ENCODE assay signal across 21 cellular contexts in genomic region chr3:42532229-42532628, GRCh38. TPM values are rescaled to one million over a fixed set of nuclear protein-coding genes. Genes with fewer than 3 reads are reported as not detected.
DNase-seq lines count a peak whose midpoint lies in the region; ATAC-seq and TF ChIP-seq lines count a peak whose summit lies in the region.
"Had no signal": no experiment of that assay in that cellular context is flagged by ENCODE, and none has a peak within 500 bp of the region (broad histone marks: within the 10 kb centered on the region; RNA-seq: fewer than 3 reads in every experiment).

No MANE protein-coding gene starts in this region.

- H3K27ac Mint-ChIP-seq in activated CD4-positive, alpha-beta T cell treated with anti-CD3 and anti-CD28 coated beads, Interleukin-2, amount 10 ng/mL, durations not matched to agents 7 days and 5 days, result peak overlapping the region; percentile 71
- peak overlapping the region; percentile 41 for H3K27ac Mint-ChIP-seq in stimulated activated effector memory CD8-positive, alpha-beta T cell treated with anti-CD3 and anti-CD28 coated beads, Interleukin-12 subunit alpha, Interleukin-12 subunit beta, amount 100 ng/mL, for 72 hours

- peaks cover 36% of the 10 kb centered on the region for H3K36me3 Mint-ChIP-seq in activated CD4-positive, alpha-beta T cell treated with anti-CD3 and anti-CD28 coated beads, Interleukin-2, amount 10 ng/mL, durations not matched to agents 7 days and 5 days (ENCODE audit: low read depth)
- no peaks in the 10 kb centered on the region for H3K36me3 Mint-ChIP-seq in stimulated activated effector memory CD8-positive, alpha-beta T cell treated with anti-CD3 and anti-CD28 coated beads, Interleukin-12 subunit alpha, Interleukin-12 subunit beta, amount 100 ng/mL, for 72 hours

- no peak overlapping the region for H3K27ac ChIP-seq in HEK293 (ENCODE audit: extremely low read depth, low read depth, low read length)
- H3K27ac ChIP-seq in dorsolateral prefrontal cortex, result peak overlapping the region in 47 of 59 donors; percentile 0 to 84 (median 63)
- H3K27ac ChIP-seq: 22Rv1, GM23248, HL-60, KMS-11 had no signal

- DNase-seq in activated CD4-positive, alpha-beta T cell treated with anti-CD3 and anti-CD28 coated beads, Interleukin-2, amount 10 ng/mL, durations not matched to agents 7 days and 5 days, result no peak
- no peak for DNase-seq in activated CD4-positive, alpha-beta T cell treated with anti-CD3 and anti-CD28 coated beads for 48 hours
- no peak for DNase-seq in dorsolateral prefrontal cortex
- DNase-seq in stimulated activated effector memory CD8-positive, alpha-beta T cell treated with anti-CD3 and anti-CD28 coated beads, Interleukin-12 subunit alpha, Interleukin-12 subunit beta, amount 100 ng/mL, for 72 hours (ENCODE audit: low spot score in 2 of 2), result no peak
- DNase-seq in amygdala (lab: John Stamatoyannopoulos, UW), result no peak
- no peak for DNase-seq in NCI-H187 treated with DMSO at 0.1 percent for 48 hours (lab: John Stamatoyannopoulos, UW)
- DNase-seq: DMS79, GM23248, MV-4-11, NCI-H1694 treated with DMSO at 0.1 percent for 48 hours, NCI-H2107, NCI-H510A treated with DMSO at 0.1 percent for 48 hours, NCI-H774, SHP77 treated with DMSO at 0.1 percent for 48 hours had no signal

- POLR2A ChIA-PET in activated CD4-positive, alpha-beta T cell treated with anti-CD3 and anti-CD28 coated beads, Interleukin-2, amount 10 ng/mL, durations not matched to agents 7 days and 5 days (lab: Charles Lee), result no interaction called here
- POLR2A ChIA-PET in HEK293 (lab: Yijun Ruan, JAX), result no interaction called here

- CTCF ChIA-PET in activated CD4-positive, alpha-beta T cell treated with anti-CD3 and anti-CD28 coated beads, Interleukin-2, amount 10 ng/mL, durations not matched to agents 7 days and 5 days (lab: Charles Lee), result interaction anchor here (1.3 kb wide), 1 partner anchor 10 kb away, joined by 4 read pairs; no protein-coding TSS in a partner anchor
- CTCF ChIA-PET in HEK293 (lab: Yijun Ruan, JAX), result no interaction called here

- TF ChIP-seq CTCF in HEK293 (tag by site-specific recombination; IDR thresholded peaks at IDR 0.05) (no peak), dorsolateral prefrontal cortex (IDR thresholded peaks at IDR 0.05 in 54 of 56, conservative IDR thresholded peaks at IDR 0.05 in 2 of 56; ENCODE audit: low read depth in 1 of 56, partially characterized antibody in 56 of 56) (no peak)

- H3K4me1 ChIP-seq in HEK293 (ENCODE audit: control insufficient read depth, insufficient read depth, low read length), result no peaks in the 10 kb centered on the region
- H3K4me1 ChIP-seq: HAP-1 had no signal

- no peaks in the 10 kb centered on the region for H3K27me3 ChIP-seq in dorsolateral prefrontal cortex

- H3K27me3 Mint-ChIP-seq in activated CD4-positive, alpha-beta T cell treated with anti-CD3 and anti-CD28 coated beads, Interleukin-2, amount 10 ng/mL, durations not matched to agents 7 days and 5 days, result no peaks in the 10 kb centered on the region

- intact Hi-C loops in dorsolateral prefrontal cortex (cut with DNase I), result no loop called here

- no peaks in the 10 kb centered on the region for H3K36me3 ChIP-seq in HEK293 (ENCODE audit: control insufficient read depth in 2 of 2, insufficient read depth in 1 of 2, low read length in 2 of 2)
- H3K36me3 ChIP-seq: HAP-1 had no signal

- no peak overlapping the region for H3K4me3 ChIP-seq in HEK293 (ENCODE audit: low read depth, low read length)
- H3K4me3 ChIP-seq in dorsolateral prefrontal cortex, result no peak overlapping the region
- H3K4me3 ChIP-seq: GM23248, HAP-1 had no signal

- H3K9me3 ChIP-seq in HEK293 (ENCODE audit: control insufficient read depth, insufficient read depth, low read depth, low read length), result no peaks in the 10 kb centered on the region
- H3K9me3 ChIP-seq: HAP-1 had no signal

- peaks cover 5% of the 10 kb centered on the region for H3K9me3 Mint-ChIP-seq in activated CD4-positive, alpha-beta T cell treated with anti-CD3 and anti-CD28 coated beads, Interleukin-2, amount 10 ng/mL, durations not matched to agents 7 days and 5 days
- no peaks in the 10 kb centered on the region for H3K9me3 Mint-ChIP-seq in stimulated activated effector memory CD8-positive, alpha-beta T cell treated with anti-CD3 and anti-CD28 coated beads, Interleukin-12 subunit alpha, Interleukin-12 subunit beta, amount 100 ng/mL, for 72 hours

- no peak for ATAC-seq in stimulated activated effector memory CD8-positive, alpha-beta T cell treated with anti-CD3 and anti-CD28 coated beads, Interleukin-12 subunit alpha, Interleukin-12 subunit beta, amount 100 ng/mL, for 72 hours
- ATAC-seq in GM18873 (IDR thresholded peaks at IDR 0.05; ENCODE audit: low FRiP score, unreplicated experiment), result no peak

- H3K4me1 Mint-ChIP-seq in activated CD4-positive, alpha-beta T cell treated with anti-CD3 and anti-CD28 coated beads, Interleukin-2, amount 10 ng/mL, durations not matched to agents 7 days and 5 days, result peaks cover 73% of the 10 kb centered on the region
- H3K4me1 Mint-ChIP-seq in stimulated activated effector memory CD8-positive, alpha-beta T cell treated with anti-CD3 and anti-CD28 coated beads, Interleukin-12 subunit alpha, Interleukin-12 subunit beta, amount 100 ng/mL, for 72 hours, result peaks cover 59% of the 10 kb centered on the region

- no peak overlapping the region for H3K4me3 Mint-ChIP-seq in activated CD4-positive, alpha-beta T cell treated with anti-CD3 and anti-CD28 coated beads, Interleukin-2, amount 10 ng/mL, durations not matched to agents 7 days and 5 days
- H3K4me3 Mint-ChIP-seq in stimulated activated effector memory CD8-positive, alpha-beta T cell treated with anti-CD3 and anti-CD28 coated beads, Interleukin-12 subunit alpha, Interleukin-12 subunit beta, amount 100 ng/mL, for 72 hours, result no peak overlapping the region

TF ChIP-seq in HEK293, 187 proteins besides CTCF, POLR2A, EP300 and RAD21:
- peak; percentile 96 for TF ChIP-seq EGR2 (tag by site-specific recombination; IDR thresholded peaks at IDR 0.05; ENCODE audit: low read depth)
- TF ChIP-seq, protein P1, sequence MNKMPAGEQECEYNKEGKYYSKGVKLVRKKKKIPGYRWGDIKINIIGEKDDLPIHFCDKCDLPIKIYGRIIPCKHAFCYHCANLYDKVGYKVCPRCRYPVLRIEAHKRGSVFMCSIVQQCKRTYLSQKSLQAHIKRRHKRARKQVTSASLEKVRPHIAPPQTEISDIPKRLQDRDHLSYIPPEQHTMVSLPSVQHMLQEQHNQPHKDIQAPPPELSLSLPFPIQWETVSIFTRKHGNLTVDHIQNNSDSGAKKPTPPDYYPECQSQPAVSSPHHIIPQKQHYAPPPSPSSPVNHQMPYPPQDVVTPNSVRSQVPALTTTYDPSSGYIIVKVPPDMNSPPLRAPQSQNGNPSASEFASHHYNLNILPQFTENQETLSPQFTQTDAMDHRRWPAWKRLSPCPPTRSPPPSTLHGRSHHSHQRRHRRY (tag by site-specific recombination; IDR thresholded peaks at IDR 0.05), result no peak
- peak; percentile 79 for TF ChIP-seq ZFHX2 (tag by site-specific recombination; conservative IDR thresholded peaks at IDR 0.05)

RNA-seq across cellular contexts. Expression of gene VIPR1, which starts 29.8 kb away (rescaled TPM):
- 10 to 100 TPM; 19.9 to 21.3 TPM for total RNA-seq in activated CD4-positive, alpha-beta T cell treated with anti-CD3 and anti-CD28 coated beads, Interleukin-2, amount 10 ng/mL, durations not matched to agents 7 days and 5 days
- total RNA-seq in dorsolateral prefrontal cortex, result 10 to 100 TPM; 15.9 to 69.4 (median 40.2) TPM
- total RNA-seq: GM23248, HT1080 had no signal

RNA-seq across cellular contexts. Expression of gene SEC22C, which starts 49.5 kb away (rescaled TPM):
- total RNA-seq in activated CD4-positive, alpha-beta T cell treated with anti-CD3 and anti-CD28 coated beads, Interleukin-2, amount 10 ng/mL, durations not matched to agents 7 days and 5 days, result 10 to 100 TPM; 56.0 to 58.9 TPM
- total RNA-seq in dorsolateral prefrontal cortex, result 10 to 100 TPM; 37.5 to 76.6 (median 57.6) TPM

RNA-seq across cellular contexts. Expression of gene SS18L2, which starts 58.4 kb away (rescaled TPM):
- 10 to 100 TPM; 48.9 to 63.6 TPM for total RNA-seq in activated CD4-positive, alpha-beta T cell treated with anti-CD3 and anti-CD28 coated beads, Interleukin-2, amount 10 ng/mL, durations not matched to agents 7 days and 5 days
- 10 to 100 TPM; 13.0 to 41.1 (median 28.2) TPM for total RNA-seq in dorsolateral prefrontal cortex
